Comparison of ENCODE assay signal across 18 cellular contexts in genomic region chr11:23991140-23991539, GRCh38.
DNase-seq lines count a peak whose midpoint lies in the region; FAIRE-seq and TF ChIP-seq lines count a peak whose summit lies in the region.
"Had no signal": no experiment of that assay in that cellular context is flagged by ENCODE, and none has a peak within 500 bp of the region (broad histone marks: within the 10 kb centered on the region; RNA-seq: fewer than 3 reads in every experiment).

No MANE protein-coding gene starts in this region.

- no peak for TF ChIP-seq POLR2A in endothelial cell of umbilical vein (IDR thresholded peaks at IDR 0.05; ENCODE audit: low read depth, low read length)

- TF ChIP-seq CTCF in endothelial cell of umbilical vein (IDR thresholded peaks at IDR 0.05; ENCODE audit: extremely low read depth in 1 of 2, insufficient read depth in 1 of 2, low read depth in 1 of 2, low read length in 2 of 2) = no peak

- no TSS peak for BruUV-seq in endothelial cell of umbilical vein (replicated peaks; lab: Mats Ljungman, UMichigan)

- no peaks in the 10 kb centered on the region for H3K36me3 ChIP-seq in endothelial cell of umbilical vein (ENCODE audit: control insufficient read depth in 2 of 2, extremely low read depth in 1 of 2, insufficient read depth in 2 of 2, low read length in 2 of 2)

- H3K4me2 ChIP-seq in endothelial cell of umbilical vein (ENCODE audit: insufficient read depth, low read length) = no peak overlapping the region
- H3K4me2 ChIP-seq: SK-N-SH had no signal

- no peaks in the 10 kb centered on the region for H3K9me1 ChIP-seq in endothelial cell of umbilical vein (replicated peaks; ENCODE audit: control insufficient read depth, extremely low read depth, insufficient read depth, low read length)

- in situ Hi-C loops in KBM-7 (cut with MboI; ENCODE audit: low pct_unique_long_range_greater_than_20kb, low sequenced_read_pairs) = no loop called here

- no peak overlapping the region for H3K27ac ChIP-seq in endothelial cell of umbilical vein (ENCODE audit: insufficient read depth, low read depth, low read length)
- H3K27ac ChIP-seq: C4-2B had no signal

- no peak overlapping the region for H3K9ac ChIP-seq in endothelial cell of umbilical vein (replicated peaks; ENCODE audit: extremely low read depth, insufficient read depth, low read length)
- H3K9ac ChIP-seq: SK-N-SH had no signal

- H3K27me3 ChIP-seq in endothelial cell of umbilical vein (ENCODE audit: control insufficient read depth in 2 of 2, insufficient read depth in 2 of 2, low read length in 2 of 2) = no peaks in the 10 kb centered on the region

- CTCF ChIA-PET in endothelial cell of umbilical vein (lab: Charles Lee) = no interaction called here

- peak; percentile 91 for DNase-seq in DMS53 (lab: John Stamatoyannopoulos, UW)
- DNase-seq in NCI-H2227 treated with DMSO at 0.1 percent for 48 hours (lab: John Stamatoyannopoulos, UW) = peak; percentile 58
- DNase-seq in endothelial cell of umbilical vein (ENCODE audit: low read depth, low spot score) = peak; percentile 37
- peak; percentile 73 for DNase-seq in non-pigmented ciliary epithelial cell (ENCODE audit: low read depth)
- DNase-seq in stimulated activated CD4-positive, alpha-beta T cell treated with anti-CD3 and anti-CD28 coated beads, Interleukin-15, amount 100 ng/mL, for 24 hours = no peak
- DNase-seq in KBM-7 = no peak
- DNase-seq in NOMO-1 treated with dmso at 0.1 percent for 144 hours (lab: John Stamatoyannopoulos, UW; ENCODE audit: unreplicated experiment) = no peak
- DNase-seq: activated CD4-positive, alpha-beta memory T cell treated with anti-CD3 and anti-CD28 coated beads, Interleukin-2, amount 10 ng/mL, durations not matched to agents 7 days and 5 days; effector memory CD4-positive, alpha-beta T cell; glutamatergic neuron; MM.1S; NCI-H2107; SK-N-SH; stimulated activated CD4-positive, alpha-beta T cell treated with anti-CD3 and anti-CD28 coated beads, Interleukin-1b, Interleukin-23, amount 100 ng/mL, for 48 hours had no signal

- intact Hi-C loops in endothelial cell of umbilical vein (cut with micrococcal nuclease) = no loop called here

- no peak overlapping the region for H3K4me3 ChIP-seq in endothelial cell of umbilical vein (replicated peaks in 1 of 3; ENCODE audit: insufficient read depth in 1 of 3, low read depth in 1 of 3, low read length in 3 of 3)

- no peaks in the 10 kb centered on the region for H3K79me2 ChIP-seq in endothelial cell of umbilical vein (ENCODE audit: control insufficient read depth, insufficient read depth, low read length)

- POLR2A ChIA-PET in endothelial cell of umbilical vein (lab: Charles Lee) = no interaction called here

- no peaks in the 10 kb centered on the region for H4K20me1 ChIP-seq in endothelial cell of umbilical vein (replicated peaks; ENCODE audit: control insufficient read depth, extremely low read depth, insufficient read depth, low read length)

- no peak for FAIRE-seq in endothelial cell of umbilical vein (lab: Jason Lieb, UNC)
- FAIRE-seq: bronchial epithelial cell, GM12892, keratinocyte had no signal

- peaks cover 12% of the 10 kb centered on the region for H3K4me1 ChIP-seq in endothelial cell of umbilical vein (ENCODE audit: control insufficient read depth, extremely low read depth, insufficient read depth, low read length)

- no peaks in the 10 kb centered on the region for H3K9me3 ChIP-seq in endothelial cell of umbilical vein (replicated peaks; ENCODE audit: control insufficient read depth, insufficient read depth, low read length)
- H3K9me3 ChIP-seq: SK-N-SH had no signal

- dilution Hi-C loops in endothelial cell of umbilical vein (cut with MboI; ENCODE audit: extremely low pct_ligation_motif_present, low sequenced_read_pairs) = no loop called here

- H2AFZ ChIP-seq in endothelial cell of umbilical vein (ENCODE audit: low read depth, low read length) = no peak overlapping the region

TF ChIP-seq in endothelial cell of umbilical vein, 7 proteins besides CTCF, POLR2A, EP300 and RAD21:
- TF ChIP-seq MYC (IDR thresholded peaks at IDR 0.05; ENCODE audit: low read depth, low read length) (no peak), GATA2 (IDR thresholded peaks at IDR 0.05; ENCODE audit: insufficient read depth, insufficient read length, low read depth, low read length) (no peak), MAX (IDR thresholded peaks at IDR 0.05; ENCODE audit: insufficient read depth, insufficient read length) (no peak), EZH2 (IDR thresholded peaks at IDR 0.05; ENCODE audit: borderline replicate concordance, low read depth, low read length, severe bottlenecking) (no peak), JUN (IDR thresholded peaks at IDR 0.05; ENCODE audit: borderline replicate concordance, insufficient read depth, insufficient read length, low read depth) (no peak), POLR2AphosphoS5 (IDR thresholded peaks at IDR 0.05; ENCODE audit: insufficient read depth, low read depth, low read length) (no peak)

Comparison
In these comparisons a context has a peak if more than half of its experiments do, and no peak if none do; other contexts are left out.
1. DNase-seq: peak in DMS53 (single experiment), NCI-H2227 treated with DMSO at 0.1 percent for 48 hours (single experiment), endothelial cell of umbilical vein (single experiment) and non-pigmented ciliary epithelial cell (single experiment); none in stimulated activated CD4-positive, alpha-beta T cell treated with anti-CD3 and anti-CD28 coated beads, Interleukin-15, amount 100 ng/mL, for 24 hours (single experiment), KBM-7 (single experiment) and NOMO-1 treated with dmso at 0.1 percent for 144 hours (single experiment).